In genomic region chr16:65415460-65415859, GRCh38 we compare ENCODE assay signal across 21 cellular contexts.
DNase-seq lines count a peak whose midpoint lies in the region; ATAC-seq and TF ChIP-seq lines count a peak whose summit lies in the region.
"Had no signal": no experiment of that assay in that cellular context is flagged by ENCODE, and none has a peak within 500 bp of the region (broad histone marks: within the 10 kb centered on the region; RNA-seq: fewer than 3 reads in every experiment).

No MANE protein-coding gene starts in this region.

- H4K12ac ChIP-seq in trophoblast cell (ENCODE audit: low read depth, low read length), result no peak overlapping the region

- no peak overlapping the region for H2BK12ac ChIP-seq in trophoblast cell (ENCODE audit: low read length)

- no CpG with 5 or more reads among the region's 3 CpGs for WGBS in trophoblast cell (ENCODE audit: extremely low coverage, insufficient coverage, insufficient read length)

- DNase-seq in H4 (ENCODE audit: low spot score), result peak; percentile 63
- DNase-seq in RPMI7951 (ENCODE audit: low read depth), result peak; percentile 89
- peak; percentile 12 for DNase-seq in fibroblast of mammary gland (ENCODE audit: low read depth)
- DNase-seq in trophoblast cell, result no peak
- no peak for DNase-seq in activated CD4-positive, alpha-beta T cell treated with anti-CD3 and anti-CD28 coated beads, Interleukin-2, amount 50 U/mL, for 48 hours
- DNase-seq in COLO668 (lab: John Stamatoyannopoulos, UW; ENCODE audit: unreplicated experiment), result no peak
- DNase-seq: activated naive CD4-positive, alpha-beta T cell treated with Interleukin-2 at 50 U/mL for 16 hours; aorta; CD4-positive, alpha-beta T cell; foreskin fibroblast; hippocampal formation; NCI-H1436; NCI-H69; nephron progenitor cell; psoas muscle; T-helper 2 cell had no signal

- H2AFZ ChIP-seq in trophoblast cell (ENCODE audit: insufficient read depth, low read length, poor library complexity), result no peak overlapping the region

- no peak for TF ChIP-seq CTCF in fibroblast of mammary gland (conservative IDR thresholded peaks at IDR 0.05; ENCODE audit: control insufficient read depth, insufficient read depth, low read depth, low read length)

- ATAC-seq in HG02571 (IDR thresholded peaks at IDR 0.05; ENCODE audit: unreplicated experiment), result no peak
- no peak for ATAC-seq in GM18858 (IDR thresholded peaks at IDR 0.05; ENCODE audit: unreplicated experiment)
- ATAC-seq: psoas muscle had no signal

- peak overlapping the region; percentile 46 for H3K27ac ChIP-seq in trophoblast cell (ENCODE audit: low read depth, low read length)
- H3K27ac ChIP-seq: psoas muscle, SJCRH30, vagina, VCaP had no signal

- H3K79me1 ChIP-seq in trophoblast cell (ENCODE audit: low read length), result peaks cover 9% of the 10 kb centered on the region

- no peaks in the 10 kb centered on the region for H3K36me3 ChIP-seq in trophoblast cell (ENCODE audit: control insufficient read depth in 1 of 2, insufficient read depth in 2 of 2, low read length in 2 of 2)
- H3K36me3 ChIP-seq: SJCRH30, vagina had no signal

- H3K4me2 ChIP-seq in trophoblast cell (ENCODE audit: low read length), result no peak overlapping the region

- no peak overlapping the region for H2AK5ac ChIP-seq in trophoblast cell (ENCODE audit: low read length)

- H4K8ac ChIP-seq in trophoblast cell (ENCODE audit: low read depth, low read length), result no peak overlapping the region

- H3K9ac ChIP-seq in trophoblast cell (ENCODE audit: low read length), result no peak overlapping the region

- H3K4ac ChIP-seq in trophoblast cell (ENCODE audit: low read depth, low read length), result no peak overlapping the region

- no peak overlapping the region for H3K18ac ChIP-seq in trophoblast cell (ENCODE audit: low read length)

- H3K4me1 ChIP-seq in trophoblast cell (ENCODE audit: control insufficient read depth in 1 of 2, insufficient read depth in 2 of 2, low read length in 2 of 2), result peaks cover 3 to 5% of the 10 kb centered on the region in 2 experiments
- H3K4me1 ChIP-seq: psoas muscle, vagina had no signal

- peaks cover 4% of the 10 kb centered on the region for H3K9me3 ChIP-seq in trophoblast cell (ENCODE audit: insufficient read depth, low read depth, low read length)
- H3K9me3 ChIP-seq: psoas muscle, SJCRH30, vagina had no signal

- no peak overlapping the region for H3K14ac ChIP-seq in trophoblast cell (ENCODE audit: low read length)

- H4K91ac ChIP-seq in trophoblast cell (ENCODE audit: low read depth, low read length), result no peak overlapping the region

- no peak overlapping the region for H3K23ac ChIP-seq in trophoblast cell (ENCODE audit: low read length)

- H3K4me3 ChIP-seq in fibroblast of mammary gland (ENCODE audit: control insufficient read depth, low read depth, low read length) (no peak overlapping the region), trophoblast cell (ENCODE audit: low read depth, low read length) (no peak overlapping the region)
- H3K4me3 ChIP-seq: psoas muscle, SJCRH30, vagina had no signal

- no peaks in the 10 kb centered on the region for H3K79me2 ChIP-seq in trophoblast cell (ENCODE audit: control insufficient read depth, insufficient read depth, low read length, poor library complexity)

- no peaks in the 10 kb centered on the region for H3K27me3 ChIP-seq in trophoblast cell (ENCODE audit: insufficient read depth, low read length)
- H3K27me3 ChIP-seq: SJCRH30, vagina had no signal

- H2BK120ac ChIP-seq in trophoblast cell (ENCODE audit: insufficient read depth, low read length, poor library complexity), result no peak overlapping the region

- H2BK5ac ChIP-seq in trophoblast cell (ENCODE audit: low read depth, low read length, poor library complexity), result no peak overlapping the region

Comparison
In these comparisons a context has a peak if more than half of its experiments do, and no peak if none do; other contexts are left out.
1. DNase-seq: peak in H4 (single experiment), RPMI7951 (single experiment) and fibroblast of mammary gland (single experiment); none in trophoblast cell (0 of 2), activated CD4-positive, alpha-beta T cell treated with anti-CD3 and anti-CD28 coated beads, Interleukin-2, amount 50 U/mL, for 48 hours (0 of 2) and COLO668 (single experiment).